ENCODE assay signal across 8 cellular contexts in the genomic region with DNA sequence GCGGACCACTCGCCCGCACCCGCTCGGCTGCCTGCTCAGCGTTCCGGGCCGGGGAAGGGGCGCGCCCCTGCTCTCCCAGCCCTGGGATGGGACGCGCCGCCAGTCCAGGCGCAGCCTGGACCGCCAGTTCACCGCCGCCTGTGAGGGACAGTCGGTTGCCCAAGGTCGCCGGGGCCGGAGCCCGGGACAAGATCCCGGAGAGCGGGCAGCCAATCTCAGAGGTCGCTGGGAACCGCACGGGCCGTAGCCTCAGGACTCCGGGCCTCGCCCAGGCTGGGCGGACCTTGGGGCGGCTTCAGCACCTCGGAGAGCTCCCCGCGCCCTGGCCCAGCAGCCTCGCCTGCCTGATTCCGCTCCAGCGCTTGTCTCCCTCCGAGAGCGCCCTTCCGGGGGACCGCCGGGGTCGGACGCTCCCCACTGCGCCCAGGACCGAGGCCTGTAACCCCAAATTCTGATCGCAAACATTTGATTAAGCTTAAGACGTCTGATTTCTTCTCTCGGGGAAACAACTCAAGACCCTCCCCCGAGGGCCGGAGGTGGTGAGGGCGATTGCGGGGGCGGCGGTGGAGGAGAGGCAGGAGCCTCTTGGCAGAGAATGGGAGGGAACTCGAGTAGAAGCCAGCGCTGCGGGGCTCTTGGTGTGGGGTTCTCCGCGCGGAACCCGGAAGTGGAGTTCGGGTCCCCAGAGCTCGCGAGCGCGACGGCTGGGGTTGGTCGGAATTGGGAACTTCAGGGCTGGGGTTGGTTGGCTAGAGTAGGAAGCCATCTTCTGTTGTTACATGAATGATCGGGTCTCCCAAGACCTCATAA. TPM values are rescaled to one million over a fixed set of nuclear protein-coding genes. Genes with fewer than 3 reads are reported as not detected.
DNase-seq lines count a peak whose midpoint lies in the region; ATAC-seq and TF ChIP-seq lines count a peak whose summit lies in the region.

No MANE protein-coding gene starts in this region.

- no peaks in the 10 kb centered on the region for H3K9me3 Mint-ChIP-seq in chondrocyte (ENCODE audit: low read depth)

- peaks cover 11% of the 10 kb centered on the region for H3K27me3 Mint-ChIP-seq in chondrocyte (ENCODE audit: low read depth)

- H3K4me1 Mint-ChIP-seq in chondrocyte (ENCODE audit: low read depth): peaks cover 32% of the 10 kb centered on the region

- H3K27me3 ChIP-seq in MG63: peaks cover 27% of the 10 kb centered on the region

- H3K36me3 Mint-ChIP-seq in chondrocyte (ENCODE audit: low read depth): peaks cover 8% of the 10 kb centered on the region

- no peak for TF ChIP-seq CTCF in chondrocyte (IDR thresholded peaks at IDR 0.05)

- no peaks in the 10 kb centered on the region for H3K36me3 ChIP-seq in MG63

- no peaks in the 10 kb centered on the region for H3K9me3 ChIP-seq in MG63

- ATAC-seq in GM21737 (IDR thresholded peaks at IDR 0.05; ENCODE audit: unreplicated experiment): peak; percentile 69

- peak overlapping the region; percentile 84 for H3K4me3 Mint-ChIP-seq in chondrocyte (ENCODE audit: unreplicated experiment)

- peak overlapping the region; percentile 55 for H3K27ac Mint-ChIP-seq in chondrocyte (ENCODE audit: unreplicated experiment)

- DNase-seq in D341Med (ENCODE audit: low spot score): peak; percentile 66
- peak; percentile 80 for DNase-seq in MG63
- DNase-seq in activated CD4-positive, alpha-beta T cell treated with anti-CD3 and anti-CD28 coated beads for 1 hour: peak; percentile 59
- no peak for DNase-seq in chondrocyte (ENCODE audit: low spot score)
- peak; percentile 81 for DNase-seq in kidney tubule cell (ENCODE audit: low spot score)
- DNase-seq in stimulated activated CD4-positive, alpha-beta T cell treated with anti-CD3 and anti-CD28 coated beads, Interleukin-15, amount 100 ng/mL, for 24 hours: peak; percentile 83
- no peak for DNase-seq in SHP77 treated with DMSO at 0.1 percent for 48 hours (lab: John Stamatoyannopoulos, UW)

- H3K4me3 ChIP-seq in MG63: peak overlapping the region; percentile 36

RNA-seq across cellular contexts. Expression of gene CHRM4, which starts 1.1 kb away (rescaled TPM):
- not detected in 2 replicates for total RNA-seq in MG63 (2014; rRNA removed; shearing (Covaris generic); ENCODE audit: low replicate concordance)
- total RNA-seq in chondrocyte: 0.38 to 0.42 TPM in 2 of 3 replicates, not detected in the other

RNA-seq across cellular contexts. Expression of gene MDK, which starts 11.2 kb away (rescaled TPM):
- total RNA-seq in MG63 (2014; rRNA removed; shearing (Covaris generic); ENCODE audit: low replicate concordance): 0.82 and 2.8 TPM in 2 replicates
- total RNA-seq in chondrocyte: 49.9 to 127 TPM (median 124 TPM) in 3 replicates

RNA-seq across cellular contexts. Expression of gene DGKZ, which starts 45.4 kb away (rescaled TPM):
- 33.4 and 45.4 TPM in 2 replicates for total RNA-seq in MG63 (2014; rRNA removed; shearing (Covaris generic); ENCODE audit: low replicate concordance)
- total RNA-seq in chondrocyte: 41.9 to 47.4 TPM (median 46.8 TPM) in 3 replicates

Comparison
In these comparisons a context has a peak if more than half of its experiments do, and no peak if none do; other contexts are left out.
1. DNase-seq: peak in D341Med (single experiment), MG63 (single experiment), activated CD4-positive, alpha-beta T cell treated with anti-CD3 and anti-CD28 coated beads for 1 hour (single experiment), kidney tubule cell (single experiment) and stimulated activated CD4-positive, alpha-beta T cell treated with anti-CD3 and anti-CD28 coated beads, Interleukin-15, amount 100 ng/mL, for 24 hours (single experiment); none in chondrocyte (single experiment) and SHP77 treated with DMSO at 0.1 percent for 48 hours (single experiment).
2. RNA of gene MDK, which starts 11.2 kb away (total RNA-seq): 49.9 to 127 TPM in chondrocyte; 0.82 to 2.8 TPM in MG63; every median in the first group is over 10 times any median in the second.